1 cellular context compared by ENCODE assay signal in genomic region chr1:66993076-66993475, GRCh38.
TF ChIP-seq lines count a peak whose summit lies in the region.

No MANE protein-coding gene starts in this region.

TF ChIP-seq in endothelial cell of umbilical vein, 7 proteins besides CTCF, POLR2A, EP300 and RAD21 (continued from another document):
- no peak for TF ChIP-seq FOS (IDR thresholded peaks at IDR 0.05; ENCODE audit: borderline replicate concordance, insufficient read depth, low read length)
- no peak for TF ChIP-seq MAX (IDR thresholded peaks at IDR 0.05; ENCODE audit: insufficient read depth, insufficient read length)
